ENCODE assay signal across 8 cellular contexts in genomic region chr2:98086491-98087446, GRCh38. TPM values are rescaled to one million over a fixed set of nuclear protein-coding genes. Genes with fewer than 3 reads are reported as not detected.
DNase-seq lines count a peak whose midpoint lies in the region; ATAC-seq and TF ChIP-seq lines count a peak whose summit lies in the region.

VWA3B (plus strand) TSS chr2:98087167; CDS start chr2:98093093, 5,926 bp downstream.

- DNase-seq in NCI-H1694 (lab: John Stamatoyannopoulos, UW) (peak; percentile 38), NCI-H1694 treated with DMSO at 0.1 percent for 48 hours (lab: John Stamatoyannopoulos, UW) (no peak), HFF-Myc (ENCODE audit: extremely low read depth, low read depth) (peak; percentile 10), NCI-H1105 (lab: John Stamatoyannopoulos, UW) (peak; percentile 78), testis (peak; percentile 79)
- DNase-seq in activated CD4-positive, alpha-beta T cell treated with anti-CD3 and anti-CD28 coated beads, Interleukin-2, amount 50 U/mL, for 24 hours (ENCODE audit: low read depth in 1 of 2, low spot score in 1 of 2) = peak; percentile 6 to 16

- H3K4me1 ChIP-seq in muscle layer of colon (ENCODE audit: insufficient read depth, low read length) (peaks cover 9% of the 10 kb centered on the region), testis (no peaks in the 10 kb centered on the region)

- intact Hi-C loops in testis (cut with DNase I; ENCODE audit: low total_unique reads) = no loop called here

- H3K9me3 ChIP-seq in muscle layer of colon (ENCODE audit: low read length) (no peaks in the 10 kb centered on the region), testis (no peaks in the 10 kb centered on the region)

- no peaks in the 10 kb centered on the region for H3K36me3 ChIP-seq in muscle layer of colon (ENCODE audit: insufficient read depth, low read length)
- H3K36me3 ChIP-seq in testis (ENCODE audit: low read depth, missing control alignments) = no peaks in the 10 kb centered on the region

- H3K27me3 ChIP-seq in muscle layer of colon (ENCODE audit: control insufficient read depth in 1 of 2, insufficient read depth in 2 of 2, low read length in 2 of 2) = no peaks in the 10 kb centered on the region
- H3K27me3 ChIP-seq in testis = no peaks in the 10 kb centered on the region

- H3K27ac ChIP-seq in muscle layer of colon (ENCODE audit: low read depth, low read length) (no peak within 1 kb of the TSS), testis (no peak within 1 kb of the TSS)

- peak within 1 kb of the TSS; percentile 34 for H3K4me3 ChIP-seq in HFF-Myc (replicated peaks; ENCODE audit: low read depth, low read length)
- H3K4me3 ChIP-seq in muscle layer of colon (ENCODE audit: low read depth in 1 of 2, low read length in 2 of 2) = peak within 1 kb of the TSS; percentile 21 to 59
- peak within 1 kb of the TSS; percentile 40 to 48 for H3K4me3 ChIP-seq in testis

- H3K9ac ChIP-seq in muscle layer of colon (ENCODE audit: low read length) = no peak within 1 kb of the TSS

- 2% methylated on average over 39 to 41 of the region's 74 CpGs for WGBS in testis, 2 donors

- TF ChIP-seq CTCF in HFF-Myc (IDR thresholded peaks at IDR 0.05; ENCODE audit: low read depth, low read length, missing control alignments) (no peak), testis (IDR thresholded peaks at IDR 0.05) (no peak)

- ATAC-seq in esophagus mucosa = peak; percentile 98

- TF ChIP-seq POLR2A in testis (IDR thresholded peaks at IDR 0.05) = no peak

RNA-seq across cellular contexts. Expression of gene VWA3B, which starts in this region (rescaled TPM):
- total RNA-seq in esophagus mucosa (0.40 TPM), testis (10 to 100 TPM; 27.0 to 81.6 TPM)
- polyA plus RNA-seq in testis (ENCODE audit: insufficient read depth, low read depth, low replicate concordance) = 118 TPM

Comparison
In these comparisons a context has a peak if more than half of its experiments do, and no peak if none do; other contexts are left out.
1. RNA of gene VWA3B (total RNA-seq): 27.0 to 81.6 TPM in testis; 0.40 TPM in esophagus mucosa (single experiment); every median in the first group is over 10 times any median in the second.
2. Peak in ATAC-seq in esophagus mucosa; RNA of the gene not detected or under 1 TPM.
3. Peak in every context shown above with its lines, with median percentiles within 50 percentile points of each other: H3K4me3 ChIP-seq.